ENCODE assay signal across 12 cellular contexts in genomic region chr6:125357515-125358256, GRCh38. TPM values are rescaled to one million over a fixed set of nuclear protein-coding genes. Genes with fewer than 3 reads are reported as not detected.
A peak's percentile ranks its signal among the peaks of the same experiment; 100 is the strongest.
DNase-seq lines count a peak whose midpoint lies in the region; ATAC-seq, FAIRE-seq and TF ChIP-seq lines count a peak whose summit lies in the region.
"Had no signal": no experiment of that assay in that cellular context is flagged by ENCODE, and none has a peak within 500 bp of the region (broad histone marks: within the 10 kb centered on the region; RNA-seq: fewer than 3 reads in every experiment).

No MANE protein-coding gene starts in this region.

- no peaks in the 10 kb centered on the region for H3K9me3 Mint-ChIP-seq in Caco-2 (ENCODE audit: unreplicated experiment)
- H3K9me3 Mint-ChIP-seq: CD8-positive, alpha-beta T cell; dendritic cell treated with granulocyte-macrophage colony-stimulating factor and Interleukin-4, amounts not matched to agents 40 ng/mL and 50 ng/mL, for 4 days; stimulated activated naive CD8-positive, alpha-beta T cell treated with anti-CD3 and anti-CD28 coated beads, Interleukin-15, Interleukin-2, amounts not matched to agents 100 ng/mL and 50 ng/mL, for 24 hours had no signal

- H3K27ac Mint-ChIP-seq in Caco-2 (ENCODE audit: unreplicated experiment) = no peak overlapping the region
- H3K27ac Mint-ChIP-seq: CD8-positive, alpha-beta T cell; dendritic cell treated with granulocyte-macrophage colony-stimulating factor and Interleukin-4, amounts not matched to agents 40 ng/mL and 50 ng/mL, for 4 days; stimulated activated naive CD8-positive, alpha-beta T cell treated with anti-CD3 and anti-CD28 coated beads, Interleukin-15, Interleukin-2, amounts not matched to agents 100 ng/mL and 50 ng/mL, for 24 hours had no signal

- no peaks in the 10 kb centered on the region for H3K27me3 ChIP-seq in right lobe of liver
- H3K27me3 ChIP-seq in HepG2 (ENCODE audit: control insufficient read depth in 1 of 2, insufficient read depth in 2 of 2, low read length in 2 of 2) = peaks cover 2 to 11% of the 10 kb centered on the region in 2 experiments; a peak in 3 of 5 replicates
- H3K27me3 ChIP-seq in GM12878 (replicated peaks in 1 of 2; ENCODE audit: control insufficient read depth in 2 of 2, insufficient read depth in 2 of 2, low read length in 1 of 2) = peaks cover 2 to 9% of the 10 kb centered on the region in 2 experiments
- no peaks in the 10 kb centered on the region for H3K27me3 ChIP-seq in testis
- H3K27me3 ChIP-seq in Caco-2 (replicated peaks; ENCODE audit: control insufficient read depth, insufficient read depth, low read length) = no peaks in the 10 kb centered on the region

- H3K4me1 ChIP-seq in right lobe of liver = no peaks in the 10 kb centered on the region
- H3K4me1 ChIP-seq in HepG2 (ENCODE audit: insufficient read depth, low read length) = no peaks in the 10 kb centered on the region; the same call in 1 of the 2 replicates
- no peaks in the 10 kb centered on the region for H3K4me1 ChIP-seq in GM12878 (ENCODE audit: control insufficient read depth, insufficient read depth, low read length)
- H3K4me1 ChIP-seq in testis = peaks cover 28% of the 10 kb centered on the region
- no peaks in the 10 kb centered on the region for H3K4me1 ChIP-seq in Caco-2

- TF ChIP-seq POLR2A in right lobe of liver (IDR thresholded peaks at IDR 0.05) (no peak), HepG2 (IDR thresholded peaks at IDR 0.05; ENCODE audit: insufficient read depth in 1 of 2, low read depth in 2 of 2, low read length in 2 of 2) (no peak), GM12878 (IDR thresholded peaks at IDR 0.05; ENCODE audit: low read depth, low read length) (no peak), testis (IDR thresholded peaks at IDR 0.05) (no peak)

- no peaks in the 10 kb centered on the region for H3K9me3 ChIP-seq in right lobe of liver
- no peaks in the 10 kb centered on the region for H3K9me3 ChIP-seq in HepG2 (ENCODE audit: low read length)
- H3K9me3 ChIP-seq in GM12878 (replicated peaks; ENCODE audit: control insufficient read depth, insufficient read depth, low read length) = no peaks in the 10 kb centered on the region
- H3K9me3 ChIP-seq in testis = no peaks in the 10 kb centered on the region
- no peaks in the 10 kb centered on the region for H3K9me3 ChIP-seq in Caco-2

- ATAC-seq in right lobe of liver (peak in 3 of 4 donors; percentile 24 to 40 (median 29)), HepG2 (no peak), HG03025 (IDR thresholded peaks at IDR 0.05; ENCODE audit: low FRiP score, unreplicated experiment) (peak; percentile 65), GM12878 (peak; percentile 36; the same call in 2 of the 3 replicates)
- ATAC-seq: CD8-positive, alpha-beta T cell had no signal

- in situ Hi-C loops in HepG2 (cut with HindIII; ENCODE audit: extremely low pct_ligation_motif_present, low pct_unique_long_range_greater_than_20kb) (no loop called here), GM12878 (cut with MboI) (no loop called here)

- no peak overlapping the region for H3K4me3 Mint-ChIP-seq in Caco-2 (ENCODE audit: unreplicated experiment)
- H3K4me3 Mint-ChIP-seq: CD8-positive, alpha-beta T cell; dendritic cell treated with granulocyte-macrophage colony-stimulating factor and Interleukin-4, amounts not matched to agents 40 ng/mL and 50 ng/mL, for 4 days; stimulated activated naive CD8-positive, alpha-beta T cell treated with anti-CD3 and anti-CD28 coated beads, Interleukin-15, Interleukin-2, amounts not matched to agents 100 ng/mL and 50 ng/mL, for 24 hours had no signal

- intact Hi-C loops in right lobe of liver (cut with DNase I) = no loop called here
- intact Hi-C loops in HepG2 (cut with micrococcal nuclease; ENCODE audit: unreplicated experiment) = no loop called here
- intact Hi-C loops in GM12878 (cut with micrococcal nuclease; ENCODE audit: unreplicated experiment) = no loop called here
- intact Hi-C loops in testis (cut with DNase I; ENCODE audit: low total_unique reads) = no loop called here
- intact Hi-C loops in Caco-2 (cut with micrococcal nuclease; ENCODE audit: unreplicated experiment) = no loop called here

- H3K4me1 Mint-ChIP-seq in Caco-2 (ENCODE audit: low read depth, unreplicated experiment) = peaks cover 4% of the 10 kb centered on the region

- H2AFZ ChIP-seq in HepG2 (ENCODE audit: low read length) = no peak overlapping the region
- no peak overlapping the region for H2AFZ ChIP-seq in GM12878 (ENCODE audit: control insufficient read depth, low read depth, low read length)

- no peaks in the 10 kb centered on the region for H3K36me3 Mint-ChIP-seq in Caco-2 (ENCODE audit: insufficient read depth, unreplicated experiment)
- H3K36me3 Mint-ChIP-seq: CD8-positive, alpha-beta T cell had no signal

- SMC1A ChIA-PET in GM12878 (lab: Charles Lee; ENCODE audit: uncharacterized antibody, unreplicated experiment) = interaction anchor here (1.2 kb wide), 1 partner anchor 10 kb away, joined by 3 read pairs; no protein-coding TSS in a partner anchor

- H3K4me2 ChIP-seq in HepG2 (ENCODE audit: low read depth, low read length) = no peak overlapping the region
- no peak overlapping the region for H3K4me2 ChIP-seq in GM12878 (ENCODE audit: control insufficient read depth, insufficient read depth)

- DNase-seq in right lobe of liver = no peak
- DNase-seq in HepG2 (ENCODE audit: low spot score) = no peak
- no peak for DNase-seq in GM12878 (ENCODE audit: low read depth, low spot score)
- DNase-seq in testis = peak; percentile 87
- no peak for DNase-seq in HT-29 (ENCODE audit: low spot score)
- no peak for DNase-seq in Caco-2
- DNase-seq in RWPE1 (ENCODE audit: low spot score) = no peak
- DNase-seq: CD8-positive, alpha-beta T cell; T1000 had no signal

- H3K4me3 ChIP-seq in right lobe of liver (no peak overlapping the region), HepG2 (replicated peaks in 1 of 3; ENCODE audit: insufficient read depth in 1 of 3, low read depth in 2 of 3, low read length in 3 of 3) (no peak overlapping the region), GM12878 (no peak overlapping the region), testis (no peak overlapping the region), Caco-2 (ENCODE audit: low read depth, low read length) (no peak overlapping the region)

- no peak for TF ChIP-seq RAD21 in HepG2 (CRISPR knock-in tag; IDR thresholded peaks at IDR 0.05)
- TF ChIP-seq RAD21 in GM12878 (IDR thresholded peaks at IDR 0.05; ENCODE audit: insufficient read depth, low read depth, low read length) = no peak

- no peaks in the 10 kb centered on the region for H3K79me2 ChIP-seq in HepG2 (ENCODE audit: insufficient read depth, low read length)
- H3K79me2 ChIP-seq in GM12878 (ENCODE audit: control insufficient read depth, insufficient read depth, low read length) = no peaks in the 10 kb centered on the region

- CTCF ChIA-PET in HepG2 (lab: Yijun Ruan, JAX; ENCODE audit: low intra/inter-chr PET ratio, low total read pairs) = no interaction called here
- CTCF ChIA-PET in GM12878 (lab: Yijun Ruan, JAX) = no interaction called here
- CTCF ChIA-PET in Caco-2 (lab: Charles Lee) = no interaction called here
- CTCF ChIA-PET in RWPE1 (lab: Yijun Ruan, JAX) = interaction anchor here (0.6 kb wide), 1 partner anchor 540 kb away, joined by 4 read pairs; no protein-coding TSS in a partner anchor

- 15% methylated on average over 7 of the region's 8 CpGs for WGBS in right lobe of liver (ENCODE audit: insufficient coverage, low coverage, low lambda C conversion rate, missing lambda C conversion rate)
- 4% methylated on average over 8 of the region's 8 CpGs for WGBS in HepG2 (ENCODE audit: low lambda C conversion rate)
- 24% methylated on average over 8 of the region's 8 CpGs for WGBS in GM12878 (ENCODE audit: insufficient coverage, insufficient replicate concordance, low lambda C conversion rate, missing lambda C conversion rate)
- WGBS in testis, 2 donors = 50 to 59% methylated on average over 8 of the region's 8 CpGs

- RAD21 ChIA-PET in GM12878 (lab: Charles Lee; ENCODE audit: unreplicated experiment) = no interaction called here

- POLR2A ChIA-PET in HepG2 (lab: Yijun Ruan, JAX) = no interaction called here
- POLR2A ChIA-PET in GM12878 (lab: Charles Lee) = no interaction called here
- POLR2A ChIA-PET in Caco-2 (lab: Charles Lee) = no interaction called here
- POLR2A ChIA-PET in RWPE1 (lab: Yijun Ruan, JAX; ENCODE audit: low non-redundant PET) = no interaction called here

- BruUV-seq in HepG2 (replicated peaks; lab: Mats Ljungman, UMichigan) = no TSS peak
- no TSS peak for BruUV-seq in GM12878 (replicated peaks; lab: Mats Ljungman, UMichigan)
- BruUV-seq in Caco-2 (replicated peaks; lab: Mats Ljungman, UMichigan) = no TSS peak

- no peak for TF ChIP-seq CTCF in right lobe of liver (IDR thresholded peaks at IDR 0.05)
- TF ChIP-seq CTCF in HepG2 (CRISPR knock-in tag; IDR thresholded peaks at IDR 0.05) = no peak
- no peak for TF ChIP-seq CTCF in GM12878 (IDR thresholded peaks at IDR 0.05 in 2 of 3, conservative IDR thresholded peaks at IDR 0.05 in 1 of 3; ENCODE audit: control insufficient read depth in 2 of 3, extremely low read depth in 1 of 3, insufficient read depth in 1 of 3, low read depth in 3 of 3, low read length in 3 of 3)
- TF ChIP-seq CTCF in testis (IDR thresholded peaks at IDR 0.05) = no peak
- TF ChIP-seq CTCF in Caco-2 (IDR thresholded peaks at IDR 0.05; ENCODE audit: insufficient read depth in 1 of 2, low read depth in 1 of 2, low read length in 1 of 2, severe bottlenecking in 1 of 2, unreplicated experiment in 1 of 2) = no peak
- TF ChIP-seq CTCF in RWPE1 (conservative IDR thresholded peaks at IDR 0.05; ENCODE audit: low read depth) = no peak

- H3K9ac ChIP-seq in HepG2 (ENCODE audit: insufficient read depth, low read depth, low read length) (no peak overlapping the region), GM12878 (ENCODE audit: control insufficient read depth, insufficient read depth, low read length) (no peak overlapping the region)

- H3K27me3 Mint-ChIP-seq in Caco-2 (ENCODE audit: insufficient read depth, unreplicated experiment) = peaks cover 24% of the 10 kb centered on the region

- H3K27ac ChIP-seq in right lobe of liver = no peak overlapping the region
- H3K27ac ChIP-seq in HepG2 (ENCODE audit: extremely low read length, insufficient read depth, low read length) = no peak overlapping the region
- no peak overlapping the region for H3K27ac ChIP-seq in GM12878 (ENCODE audit: control insufficient read depth, insufficient read depth)
- peak overlapping the region; percentile 31 to 52 for H3K27ac ChIP-seq in testis
- H3K27ac ChIP-seq in RWPE1 = no peak overlapping the region

- H4K20me1 ChIP-seq in HepG2 (ENCODE audit: insufficient read depth, low read length) (no peaks in the 10 kb centered on the region), GM12878 (ENCODE audit: control insufficient read depth, insufficient read depth) (no peaks in the 10 kb centered on the region)

- FAIRE-seq in HepG2 (lab: Jason Lieb, UNC) (no peak), GM12878 (lab: Jason Lieb, UNC) (no peak)

- TF ChIP-seq EP300 in HepG2 (IDR thresholded peaks at IDR 0.05; ENCODE audit: low read depth in 2 of 2, low read length in 2 of 2) (no peak), HepG2 (CRISPR knock-in tag; IDR thresholded peaks at IDR 0.05; ENCODE audit: borderline replicate concordance) (no peak), GM12878 (IDR thresholded peaks at IDR 0.05; ENCODE audit: borderline replicate concordance in 1 of 2, control insufficient read depth in 1 of 2, low read depth in 2 of 2, low read length in 2 of 2) (no peak)

- H3K36me3 ChIP-seq in right lobe of liver (no peaks in the 10 kb centered on the region), HepG2 (replicated peaks in 1 of 2; ENCODE audit: control insufficient read depth in 1 of 2, insufficient read depth in 2 of 2, low read length in 2 of 2) (no peaks in the 10 kb centered on the region), GM12878 (ENCODE audit: control insufficient read depth in 2 of 2, insufficient read depth in 2 of 2, low read length in 1 of 2) (no peaks in the 10 kb centered on the region), testis (ENCODE audit: low read depth, missing control alignments) (no peaks in the 10 kb centered on the region), Caco-2 (ENCODE audit: control insufficient read depth, insufficient read depth, low read length) (no peaks in the 10 kb centered on the region)

RNA-seq across cellular contexts. Expression of gene HDDC2, which starts 55.9 kb away (rescaled TPM):
- total RNA-seq in right lobe of liver (10 to 100 TPM in 3 of 6 experiments, 1 to 10 TPM in 3; 6.8 to 15.6 (median 9.5) TPM), HepG2 (2016; rRNA removed; fragmentation: Illumina TruSeq; extraction: Trizol) (78.7 and 90.7 TPM in 2 replicates), GM12878 (2014; rRNA removed) (59.4 and 65.1 TPM in 2 replicates), GM12878 (2014; rRNA removed; fragmentation: Illumina TruSeq; extraction: Trizol) (61.9 and 64.9 TPM in 2 replicates), GM12878 (2021) (54.5 and 56.7 TPM in 2 replicates), testis (10 to 100 TPM; 61.3 to 89.6 TPM), Caco-2 (2022) (62.1 and 66.5 TPM in 2 replicates)
- total RNA-seq in HepG2 (2016; cell fraction: cytosol; rRNA removed; fragmentation: Illumina TruSeq; extraction: Trizol; ENCODE audit: low read depth) = 88.3 and 123 TPM in 2 replicates
- total RNA-seq in HepG2 (2016; cell fraction: insoluble cytoplasmic fraction; rRNA removed; fragmentation: Illumina TruSeq; extraction: Trizol) = 78.6 and 90.1 TPM in 2 replicates
- 109 and 116 TPM in 2 replicates for total RNA-seq in HepG2 (2016; cell fraction: membrane; rRNA removed; fragmentation: Illumina TruSeq; extraction: Trizol)
- total RNA-seq in HepG2 (2016; cell fraction: nucleus; rRNA removed; fragmentation: Illumina TruSeq; extraction: Trizol) = 36.7 and 41.9 TPM in 2 replicates
- polyA plus RNA-seq in HepG2 (2011; rRNA removed) (67.3 and 76.7 TPM in 2 replicates), GM12878 (2011; rRNA removed) (148 and 174 TPM in 2 replicates), GM12878 (2014; fragmentation: Illumina TruSeq; extraction: Trizol) (78.1 and 92.7 TPM in 2 replicates), GM12878 (2014; fragmentation: Nextera tagmentation; extraction: Ambion mirVana) (100 to 1,000 TPM; 132 to 134 TPM), GM12878 (2014; rRNA removed) (94.5 and 97.7 TPM in 2 replicates), GM12878 (2016; fragmentation: Nextera tagmentation; extraction: Ambion mirVana) (100 to 1,000 TPM in 1 of 2 experiments, 10 to 100 TPM in 1; 90.9 to 101 TPM), testis (ENCODE audit: insufficient read depth, low read depth, low replicate concordance) (112 TPM)
- 67.0 and 70.1 TPM in 2 replicates for polyA plus RNA-seq in HepG2 (2011; cell fraction: cytosol; rRNA removed)
- polyA plus RNA-seq in HepG2 (2011; cell fraction: nucleus; rRNA removed) = 28.7 and 34.1 TPM in 2 replicates
- polyA plus RNA-seq in HepG2 (2012) = 43.8 and 65.4 TPM in 2 replicates
- 157 and 182 TPM in 2 replicates for polyA plus RNA-seq in HepG2 (2016; cell fraction: cytosol; fragmentation: Illumina TruSeq; extraction: Trizol; ENCODE audit: low read depth)
- polyA plus RNA-seq in HepG2 (2016; cell fraction: insoluble cytoplasmic fraction; fragmentation: Illumina TruSeq; extraction: Trizol; ENCODE audit: low read depth) = 117 and 122 TPM in 2 replicates
- 128 and 148 TPM in 2 replicates for polyA plus RNA-seq in HepG2 (2016; cell fraction: membrane; fragmentation: Illumina TruSeq; extraction: Trizol; ENCODE audit: low read depth)
- 66.5 and 70.9 TPM in 2 replicates for polyA plus RNA-seq in HepG2 (2016; cell fraction: nucleus; fragmentation: Illumina TruSeq; extraction: Trizol; ENCODE audit: insufficient read depth, low read depth)
- 17.2 and 19.5 TPM in 2 replicates for polyA minus RNA-seq in HepG2 (2011; rRNA and poly(A)+ RNA removed; ENCODE audit: low replicate concordance)
- 16.6 and 17.1 TPM in 2 replicates for polyA minus RNA-seq in HepG2 (2011; cell fraction: cytosol; rRNA and poly(A)+ RNA removed)
- polyA minus RNA-seq in HepG2 (2011; cell fraction: nucleus; rRNA and poly(A)+ RNA removed) = 43.1 and 51.2 TPM in 2 replicates
- 54.5 and 55.0 TPM in 2 replicates for total RNA-seq in GM12878 (2013; cell fraction: nucleolus; rRNA removed)
- polyA plus RNA-seq in GM12878 (2011; ENCODE audit: low read depth) = 48.6 TPM
- polyA plus RNA-seq in GM12878 (2011; cell fraction: cytosol; rRNA removed) = 103 and 110 TPM in 2 replicates
- polyA plus RNA-seq in GM12878 (2011; cell fraction: nucleus; rRNA removed) = 60.2 and 66.8 TPM in 2 replicates
- 62.8 and 68.1 TPM in 2 replicates for polyA plus RNA-seq in GM12878 (2012)
- 46.4 and 54.0 TPM in 2 replicates for polyA minus RNA-seq in GM12878 (2011; rRNA and poly(A)+ RNA removed)
- 18.0 and 19.8 TPM in 2 replicates for polyA minus RNA-seq in GM12878 (2011; cell fraction: cytosol; rRNA and poly(A)+ RNA removed)
- 28.9 and 50.0 TPM in 2 replicates for polyA minus RNA-seq in GM12878 (2011; cell fraction: nucleus; rRNA and poly(A)+ RNA removed)
- total RNA-seq in HT-29 (2014; rRNA removed; shearing (Covaris generic)) = 62.3 and 63.2 TPM in 2 replicates

Comparison
In these comparisons a context has a peak if more than half of its experiments do, and no peak if none do; other contexts are left out.
1. H3K27ac ChIP-seq: peak in testis (2 of 2); none in right lobe of liver (0 of 3), HepG2 (single experiment), GM12878 (single experiment) and RWPE1 (single experiment).